8 cellular contexts compared by ENCODE assay signal in the genomic region with DNA sequence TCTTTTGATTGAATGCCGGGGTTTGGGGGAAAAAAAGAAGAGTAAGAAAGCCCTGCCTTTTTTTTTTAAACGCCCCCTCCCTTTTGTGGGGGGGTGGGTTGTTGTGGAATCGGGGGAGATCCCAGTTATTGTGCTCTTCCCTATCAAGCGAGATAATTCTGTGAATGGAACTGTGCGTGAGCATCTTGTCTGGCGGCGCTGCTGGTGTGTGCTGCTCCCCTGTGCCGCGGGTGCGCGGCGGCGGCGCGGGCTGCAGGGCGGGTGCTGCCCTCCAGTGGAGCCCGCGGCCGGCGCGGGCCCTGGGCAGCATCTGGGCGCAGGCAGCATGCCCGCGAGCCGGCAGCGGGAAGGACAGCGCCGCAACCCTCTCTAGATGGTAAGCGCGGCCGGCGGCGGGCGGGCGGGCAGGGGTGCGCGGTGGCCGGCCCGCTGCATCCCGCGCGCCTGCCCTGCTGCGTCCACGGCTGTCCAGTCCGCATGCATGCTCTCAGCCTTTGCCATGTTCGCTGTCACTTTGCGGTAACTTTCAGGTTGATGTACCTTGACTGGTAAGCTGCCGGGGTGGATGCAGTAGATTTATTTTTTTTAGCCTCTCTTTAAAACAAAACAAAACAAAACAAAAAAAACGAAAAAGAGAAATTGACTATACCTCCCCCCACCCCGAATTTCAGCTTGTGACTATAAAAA.
A peak's percentile ranks its signal among the peaks of the same experiment; 100 is the strongest.
DNase-seq lines count a peak whose midpoint lies in the region; ATAC-seq, FAIRE-seq and TF ChIP-seq lines count a peak whose summit lies in the region.

No MANE protein-coding gene starts in this region.

- H3K4me2 ChIP-seq in H1 (ENCODE audit: insufficient read depth in 1 of 2, low read depth in 2 of 2, low read length in 2 of 2) = peak overlapping the region; percentile 64

- no peak overlapping the region for H4K5ac ChIP-seq in H1 (ENCODE audit: insufficient read length, low read depth, low read length)

- no peak overlapping the region for H2BK5ac ChIP-seq in H1 (ENCODE audit: low read depth, low read length)

- H3K4me1 ChIP-seq in H1 (replicated peaks in 1 of 4; ENCODE audit: control insufficient read depth in 3 of 4, insufficient read depth in 4 of 4, low read length in 3 of 4) = peaks cover 23 to 33% (median 25%) of the 10 kb centered on the region in 4 experiments

- H3K9me3 Mint-ChIP-seq in activated CD4-positive, alpha-beta T cell treated with anti-CD3 and anti-CD28 coated beads for 36 hours (ENCODE audit: low read depth) = no peaks in the 10 kb centered on the region

- peaks cover 6% of the 10 kb centered on the region for H3K23me2 ChIP-seq in H1 (ENCODE audit: low read depth, low read length)

- H2AK5ac ChIP-seq in H1 (ENCODE audit: low read depth, low read length) = no peak overlapping the region

- TF ChIP-seq EP300 in H1 (IDR thresholded peaks at IDR 0.05; ENCODE audit: borderline replicate concordance in 1 of 2, low read depth in 2 of 2, low read length in 2 of 2) = no peak

- H3K18ac ChIP-seq in H1 (ENCODE audit: extremely low read depth, low read length) = no peak overlapping the region

- no peak overlapping the region for H2BK120ac ChIP-seq in H1 (replicated peaks; ENCODE audit: low read depth, low read length)

- H3K4me1 Mint-ChIP-seq in activated CD4-positive, alpha-beta T cell treated with anti-CD3 and anti-CD28 coated beads for 36 hours = peaks cover 6% of the 10 kb centered on the region

- TF ChIP-seq RAD21 in H1 (IDR thresholded peaks at IDR 0.05 in 1 of 2, conservative IDR thresholded peaks at IDR 0.05 in 1 of 2; ENCODE audit: low read depth in 2 of 2, low read length in 2 of 2) = peak; percentile 58 to 85

- H3K79me1 ChIP-seq in H1 (ENCODE audit: low read depth, low read length) = peaks cover 5% of the 10 kb centered on the region; the same call in 1 of the 2 replicates

- 4% methylated on average over 49 of the region's 50 CpGs; no CpG with 5 or more reads in 1 of the 2 experiments for WGBS in H1 (ENCODE audit: extremely low coverage in 1 of 2, insufficient coverage in 1 of 2, insufficient read length in 1 of 2, insufficient replicate concordance in 2 of 2, low coverage in 1 of 2, low lambda C conversion rate in 2 of 2, missing lambda C conversion rate in 1 of 2), 2 experiments

- H2BK20ac ChIP-seq in H1 (ENCODE audit: low read length) = no peak overlapping the region

- peak overlapping the region; percentile 28 for H3K4me3 Mint-ChIP-seq in activated CD4-positive, alpha-beta T cell treated with anti-CD3 and anti-CD28 coated beads for 36 hours

- no peak overlapping the region for H3K27ac ChIP-seq in H1 (ENCODE audit: low read depth, low read length)

- peaks cover 45% of the 10 kb centered on the region for H3K27me3 Mint-ChIP-seq in activated CD4-positive, alpha-beta T cell treated with anti-CD3 and anti-CD28 coated beads for 36 hours

- H3K14ac ChIP-seq in H1 (ENCODE audit: insufficient read length) = no peak overlapping the region

- H3K4me3 ChIP-seq in H1 (ENCODE audit: extremely low read depth in 1 of 4, insufficient read depth in 2 of 4, low read depth in 3 of 4, low read length in 4 of 4) = peak overlapping the region; percentile 12 to 59 (median 32); a peak in 6 of 8 replicates

- H3K79me2 ChIP-seq in H1 (ENCODE audit: control insufficient read depth in 1 of 2, insufficient read depth in 2 of 2, low read length in 2 of 2) = peaks cover 1 to 94% of the 10 kb centered on the region in 2 experiments

- H3K36me3 Mint-ChIP-seq in activated CD4-positive, alpha-beta T cell treated with anti-CD3 and anti-CD28 coated beads for 36 hours (ENCODE audit: low read depth) = no peaks in the 10 kb centered on the region

- TF ChIP-seq CTCF in H1 (IDR thresholded peaks at IDR 0.05; ENCODE audit: control extremely low read depth in 1 of 3, insufficient read depth in 1 of 3, low read depth in 1 of 3, low read length in 3 of 3) = peak; percentile 69 to 83 (median 76)

- no peak for FAIRE-seq in H1 (lab: Jason Lieb, UNC)

- H3K36me3 ChIP-seq in H1 (ENCODE audit: control insufficient read depth in 2 of 4, insufficient read depth in 4 of 4, low read length in 3 of 4) = no peaks in the 10 kb centered on the region

- H3K9me3 ChIP-seq in H1 (ENCODE audit: insufficient read depth in 2 of 2, low read depth in 1 of 2, low read length in 1 of 2) = no peaks in the 10 kb centered on the region

- H3K56ac ChIP-seq in H1 (replicated peaks; ENCODE audit: insufficient read length, low read depth, low read length) = no peak overlapping the region

- no peak overlapping the region for H4K91ac ChIP-seq in H1 (replicated peaks; ENCODE audit: insufficient read length, low read length)

- H2BK15ac ChIP-seq in H1 (ENCODE audit: low read length) = no peak overlapping the region

- no peak overlapping the region for H2AFZ ChIP-seq in H1 (ENCODE audit: low read length)

- CTCF ChIA-PET in activated CD4-positive, alpha-beta T cell treated with anti-CD3 and anti-CD28 coated beads for 36 hours (lab: Charles Lee) = interaction anchor here (0.6 to 1.1 kb wide), 6 partner anchors 16 to 272 kb away, joined by 3 read pairs; no protein-coding TSS in a partner anchor
- CTCF ChIA-PET in H1 (lab: Charles Lee; ENCODE audit: partially characterized antibody) = interaction anchor here (0.6 to 2.0 kb wide), 25 partner anchors 8 to 1000 kb away, joined by 3 to 4 read pairs (median 3); no protein-coding TSS in a partner anchor

- no peak overlapping the region for H3K4ac ChIP-seq in H1 (replicated peaks; ENCODE audit: insufficient read length, low read depth, low read length)

- H3K9ac ChIP-seq in H1 (replicated peaks in 1 of 4; ENCODE audit: extremely low read depth in 1 of 4, low read depth in 3 of 4, low read length in 3 of 4) = no peak overlapping the region

- no peaks in the 10 kb centered on the region for H3K27me3 ChIP-seq in H1 (replicated peaks in 1 of 4; ENCODE audit: control insufficient read depth in 3 of 4, extremely low read depth in 1 of 4, insufficient read depth in 3 of 4, low read length in 3 of 4)

- peak; percentile 76 for DNase-seq in activated CD4-positive, alpha-beta T cell treated with anti-CD3 and anti-CD28 coated beads for 36 hours
- no peak for DNase-seq in activated CD4-positive, alpha-beta T cell treated with anti-CD3 and anti-CD28 coated beads for 1 hour
- DNase-seq in NCI-H226 (peak; percentile 29), H1 (ENCODE audit: low read depth in 1 of 2, low spot score in 2 of 2) (peak in 1 of 2 experiments; percentile 71), mesenteric fat pad (ENCODE audit: low spot score) (peak; percentile 91), HuH-7.5 (ENCODE audit: low spot score) (no peak)
- peak in 2 of 3 experiments; percentile 14 to 23 for DNase-seq in activated CD8-positive, alpha-beta memory T cell treated with anti-CD3 and anti-CD28 coated beads for 48 hours (ENCODE audit: low read depth in 2 of 3, low spot score in 2 of 3)
- peak; percentile 6 for DNase-seq in stimulated activated CD8-positive, alpha-beta memory T cell treated with anti-CD3 and anti-CD28 coated beads, Interleukin-12 subunit alpha, Interleukin-12 subunit beta, amount 100 ng/mL, for 4 hours (ENCODE audit: low read depth)

- peak; percentile 90 for ATAC-seq in activated CD4-positive, alpha-beta T cell treated with anti-CD3 and anti-CD28 coated beads for 36 hours

- intact Hi-C loops in activated CD4-positive, alpha-beta T cell treated with anti-CD3 and anti-CD28 coated beads for 36 hours (cut with DNase I, micrococcal nuclease) = loop anchor here (1.0 to 10.0 kb wide), 6 partner anchors 258 to 651 kb away; no protein-coding TSS in a partner anchor

- H4K8ac ChIP-seq in H1 (ENCODE audit: extremely low read depth, insufficient read depth, low read length) = peak overlapping the region; percentile 0; the same call in 1 of the 2 replicates

- H2BK12ac ChIP-seq in H1 (ENCODE audit: low read depth, low read length) = no peak overlapping the region

- H3K23ac ChIP-seq in H1 (ENCODE audit: insufficient read length) = no peak overlapping the region

- TF ChIP-seq POLR2A in H1 (IDR thresholded peaks at IDR 0.05; ENCODE audit: control extremely low read depth in 1 of 2, low read depth in 2 of 2, low read length in 2 of 2) = no peak

- POLR2A ChIA-PET in activated CD4-positive, alpha-beta T cell treated with anti-CD3 and anti-CD28 coated beads for 36 hours (lab: Charles Lee) = interaction anchor here (0.7 kb wide), 1 partner anchor 32 kb away, joined by 3 read pairs; no protein-coding TSS in a partner anchor
- POLR2A ChIA-PET in H1 (lab: Charles Lee; ENCODE audit: partially characterized antibody) = no interaction called here

- peaks cover 7 to 22% of the 10 kb centered on the region in 2 experiments for H4K20me1 ChIP-seq in H1 (replicated peaks in 1 of 2; ENCODE audit: control insufficient read depth in 1 of 2, insufficient read depth in 2 of 2, low read length in 2 of 2)

- no peak overlapping the region for H3K27ac Mint-ChIP-seq in activated CD4-positive, alpha-beta T cell treated with anti-CD3 and anti-CD28 coated beads for 36 hours

TF ChIP-seq in H1, 55 proteins besides CTCF, POLR2A, EP300 and RAD21:
- TF ChIP-seq TAF7 (optimal IDR thresholded peaks at IDR 0.05; ENCODE audit: borderline replicate concordance, low read depth, low read length) (no peak), KDM1A (IDR thresholded peaks at IDR 0.05; ENCODE audit: borderline replicate concordance, low read length) (no peak), TCF12 (IDR thresholded peaks at IDR 0.05; ENCODE audit: low read depth, low read length) (0 out of 2 replicates have a peak, but pooled peaks have one; percentile 50), EGR1 (IDR thresholded peaks at IDR 0.05; ENCODE audit: borderline replicate concordance, low read depth, low read length) (no peak; the same call in 1 of the 2 replicates), SP1 (IDR thresholded peaks at IDR 0.05; ENCODE audit: low read depth, low read length) (no peak), RBBP5 (IDR thresholded peaks at IDR 0.05; ENCODE audit: borderline replicate concordance, low read depth, low read length) (no peak; the same call in 1 of the 2 replicates), RNF2 (IDR thresholded peaks at IDR 0.05; ENCODE audit: borderline replicate concordance, low read depth, low read length, missing control alignments, poor library complexity, severe bottlenecking) (no peak), SIRT6 (IDR thresholded peaks at IDR 0.05; ENCODE audit: low read length) (no peak), SRF (IDR thresholded peaks at IDR 0.05; ENCODE audit: low read depth, low read length) (no peak), GABPA (IDR thresholded peaks at IDR 0.05; ENCODE audit: borderline replicate concordance, insufficient read depth, low read length) (peak; percentile 34; the same call in 1 of the 2 replicates)

Comparison
In these comparisons a context has a peak if more than half of its experiments do, and no peak if none do; other contexts are left out.
1. DNase-seq: peak in activated CD4-positive, alpha-beta T cell treated with anti-CD3 and anti-CD28 coated beads for 36 hours (single experiment), NCI-H226 (single experiment), activated CD8-positive, alpha-beta memory T cell treated with anti-CD3 and anti-CD28 coated beads for 48 hours (2 of 3), mesenteric fat pad (single experiment) and stimulated activated CD8-positive, alpha-beta memory T cell treated with anti-CD3 and anti-CD28 coated beads, Interleukin-12 subunit alpha, Interleukin-12 subunit beta, amount 100 ng/mL, for 4 hours (single experiment); none in activated CD4-positive, alpha-beta T cell treated with anti-CD3 and anti-CD28 coated beads for 1 hour (single experiment) and HuH-7.5 (single experiment).